In the genomic region with DNA sequence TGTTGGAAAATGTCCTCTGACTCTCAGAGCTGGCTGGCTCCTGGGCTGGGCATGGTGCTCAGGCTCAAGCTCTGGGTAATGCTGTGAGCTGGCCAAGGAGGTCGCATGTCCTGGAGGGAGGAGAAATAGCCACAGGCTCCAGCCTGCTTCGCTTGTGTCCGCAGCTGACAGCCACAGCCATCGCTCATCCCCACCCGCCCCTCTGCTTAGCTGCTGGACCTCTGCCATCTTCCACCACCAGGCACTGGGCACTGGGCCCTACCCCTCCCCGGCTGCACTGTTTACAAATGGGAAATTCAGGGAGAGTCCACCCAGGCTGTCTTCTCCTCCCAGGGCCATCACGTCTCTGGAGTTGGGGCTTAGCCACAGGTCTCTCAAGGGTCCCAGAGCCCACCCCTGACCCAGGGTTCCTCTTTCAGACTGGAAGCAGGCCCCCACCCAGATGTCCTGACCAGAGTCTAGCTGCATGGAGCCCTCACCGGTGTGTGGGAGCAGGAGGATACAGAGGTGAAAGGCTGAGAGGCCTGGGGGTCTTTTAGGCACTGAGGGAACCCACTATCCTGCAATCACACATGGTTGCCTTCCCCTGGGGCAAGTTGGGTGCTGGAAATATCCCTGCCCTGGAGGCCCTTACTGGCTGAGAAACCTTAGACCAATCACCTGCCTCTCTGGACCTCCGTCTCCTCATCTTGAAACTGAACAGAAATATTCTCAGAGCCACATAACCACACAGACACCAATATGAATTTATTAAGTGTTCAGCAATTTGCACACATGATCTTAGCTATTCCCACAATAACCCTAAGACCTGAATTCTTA, we compare ENCODE assay signal across 8 cellular contexts.
DNase-seq lines count a peak whose midpoint lies in the region; ATAC-seq, FAIRE-seq and TF ChIP-seq lines count a peak whose summit lies in the region.

No MANE protein-coding gene starts in this region.

- no peaks in the 10 kb centered on the region for H3K9me3 Mint-ChIP-seq in mesothelial cell of epicardium

- H3K9me3 ChIP-seq in BE2C (no peaks in the 10 kb centered on the region), T-helper 17 cell (ENCODE audit: control insufficient read depth, low read length, poor library complexity, severe bottlenecking) (no peaks in the 10 kb centered on the region)

- peak overlapping the region; percentile 68 for H3K27ac Mint-ChIP-seq in mesothelial cell of epicardium
- no peak overlapping the region for H3K27ac Mint-ChIP-seq in T-helper 17 cell

- no peak overlapping the region for H3K4me3 ChIP-seq in BE2C (ENCODE audit: low read depth, low read length)

- no peak for TF ChIP-seq CTCF in BE2C (IDR thresholded peaks at IDR 0.05; ENCODE audit: low read depth, low read length)
- no peak for TF ChIP-seq CTCF in mesothelial cell of epicardium (IDR thresholded peaks at IDR 0.05; ENCODE audit: unreplicated experiment)

- no peak for TF ChIP-seq POLR2A in H54 (IDR thresholded peaks at IDR 0.05; ENCODE audit: low read depth, low read length)

- no peaks in the 10 kb centered on the region for H3K36me3 Mint-ChIP-seq in mesothelial cell of epicardium
- peaks cover 4% of the 10 kb centered on the region for H3K36me3 Mint-ChIP-seq in T-helper 17 cell (ENCODE audit: low read depth)

- H3K4me3 Mint-ChIP-seq in mesothelial cell of epicardium = no peak overlapping the region
- H3K4me3 Mint-ChIP-seq in T-helper 17 cell = no peak overlapping the region

- H3K4me1 ChIP-seq in BE2C = 0 out of 2 replicates have a peak, but pooled peaks cover 3% of the 10 kb centered on the region

- H3K27ac ChIP-seq in caudate nucleus (ENCODE audit: low read depth, low read length) = peak overlapping the region; percentile 94

- FAIRE-seq in HTR-8/SVneo (lab: Jason Lieb, UNC) = no peak
- no peak for FAIRE-seq in H54 (lab: Jason Lieb, UNC)

- ATAC-seq in T-helper 17 cell (no peak), HG03135 (IDR thresholded peaks at IDR 0.05; ENCODE audit: unreplicated experiment) (no peak)

- H3K27me3 ChIP-seq in BE2C = no peaks in the 10 kb centered on the region

- peaks cover 30% of the 10 kb centered on the region for H3K4me1 Mint-ChIP-seq in mesothelial cell of epicardium
- peaks cover 16% of the 10 kb centered on the region for H3K4me1 Mint-ChIP-seq in T-helper 17 cell

- DNase-seq in BE2C (peak; percentile 77), GM19238 (ENCODE audit: insufficient read length, low spot score) (peak; percentile 47), HTR-8/SVneo (ENCODE audit: insufficient read length, low spot score) (peak; percentile 45), caudate nucleus (lab: John Stamatoyannopoulos, UW) (peak; percentile 48 to 98 (median 91)), mesothelial cell of epicardium (ENCODE audit: low spot score in 2 of 2, unreplicated experiment in 2 of 2) (peak in 1 of 2 experiments; percentile 53), T-helper 17 cell (no peak), H54 (ENCODE audit: insufficient read length, low spot score) (no peak)

- H3K36me3 ChIP-seq in BE2C = no peaks in the 10 kb centered on the region

- H3K27me3 Mint-ChIP-seq in mesothelial cell of epicardium (ENCODE audit: low read depth) = no peaks in the 10 kb centered on the region
- peaks cover 21% of the 10 kb centered on the region for H3K27me3 Mint-ChIP-seq in T-helper 17 cell

Comparison
In these comparisons a context has a peak if more than half of its experiments do, and no peak if none do; other contexts are left out.
1. DNase-seq: peak in BE2C (single experiment), GM19238 (single experiment), HTR-8/SVneo (single experiment) and caudate nucleus (61 of 61); none in T-helper 17 cell (0 of 3) and H54 (single experiment).